Comparison of ENCODE assay signal across 31 cellular contexts in genomic region chr4:152822323-152822722, GRCh38. TPM values are rescaled to one million over a fixed set of nuclear protein-coding genes. Genes with fewer than 3 reads are reported as not detected.
"Had no signal": no experiment of that assay in that cellular context is flagged by ENCODE, and none has a peak within 500 bp of the region (broad histone marks: within the 10 kb centered on the region; RNA-seq: fewer than 3 reads in every experiment).

No MANE protein-coding gene starts in this region.

- ATAC-seq: Panc1, Right ventricle myocardium inferior, SK-N-SH treated with all-trans-retinoic acid at 6 μM for 48 hours had no signal

- H3K27ac ChIP-seq: KMS-11, PC-9, RWPE1, SJCRH30, SK-N-MC had no signal

- DNase-seq: Karpas-422, KBM-7, MG63, NCI-H1048, NCI-H1092 treated with DMSO at 0.1 percent for 48 hours, NCI-H1417 treated with DMSO at 0.1 percent for 48 hours, NCI-H1436 treated with DMSO at 0.1 percent for 48 hours, NCI-H1694 treated with DMSO at 0.1 percent for 48 hours, NCI-H187 treated with DMSO at 0.1 percent for 48 hours, NCI-H2029, NCI-H2081 treated with DMSO at 0.1 percent for 48 hours, NCI-H2107, NCI-H2171, NCI-H226, NCI-H446 treated with DMSO at 0.1 percent for 48 hours, NCI-H510A, NCI-H524, NCI-H526, NCI-H69, NCI-H748 treated with DMSO at 0.1 percent for 48 hours, NCI-H82, PC-9, SHP77, SIG-M5, SJCRH30 had no signal

RNA-seq across cellular contexts. Expression of gene TIGD4, which starts 42.8 kb away (rescaled TPM):
- total RNA-seq: Right ventricle myocardium inferior had no signal
